Comparison of ENCODE assay signal across 22 cellular contexts in the genomic region with DNA sequence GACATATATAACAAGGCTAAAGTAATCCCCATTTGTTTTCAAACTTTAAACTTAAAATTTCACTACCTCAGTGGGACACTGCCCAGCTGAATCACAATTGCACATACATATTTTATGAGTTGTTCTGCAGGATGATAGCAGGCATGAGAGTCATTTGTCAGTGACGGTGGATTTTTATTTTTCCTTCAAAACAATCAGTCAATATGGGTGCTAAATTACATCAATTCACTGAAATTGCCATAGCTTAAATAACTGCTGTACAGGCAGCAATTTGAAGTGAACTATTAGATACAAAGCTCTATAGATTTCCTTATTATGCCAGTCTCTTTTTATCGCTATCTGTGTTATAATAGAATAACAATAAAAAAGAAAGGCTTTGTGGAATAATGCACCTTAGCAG.
"Had no signal": no experiment of that assay in that cellular context is flagged by ENCODE, and none has a peak within 500 bp of the region (broad histone marks: within the 10 kb centered on the region; RNA-seq: fewer than 3 reads in every experiment).

No MANE protein-coding gene starts in this region.

- ATAC-seq: effector memory CD8-positive, alpha-beta T cell; esophagus mucosa; gastrocnemius medialis; heart right ventricle; left cardiac atrium; left lung; left ventricle myocardium superior; lower lobe of right lung; mucosa of descending colon had no signal

- DNase-seq: colonic mucosa; cortex of kidney; effector CD8-positive, alpha-beta T cell; effector memory CD8-positive, alpha-beta T cell; endodermal cell; erythroblast; esophagus squamous epithelium; foreskin fibroblast; foreskin melanocyte; gastrocnemius medialis; glutamatergic neuron; head of caudate nucleus; heart right ventricle; hippocampal formation; left cardiac atrium; left lung; left ventricle myocardium superior; lower lobe of right lung; mesenchymal stem cell; mucosa of descending colon; naive B cell had no signal
